ENCODE assay signal across 1 cellular context in the genomic region with DNA sequence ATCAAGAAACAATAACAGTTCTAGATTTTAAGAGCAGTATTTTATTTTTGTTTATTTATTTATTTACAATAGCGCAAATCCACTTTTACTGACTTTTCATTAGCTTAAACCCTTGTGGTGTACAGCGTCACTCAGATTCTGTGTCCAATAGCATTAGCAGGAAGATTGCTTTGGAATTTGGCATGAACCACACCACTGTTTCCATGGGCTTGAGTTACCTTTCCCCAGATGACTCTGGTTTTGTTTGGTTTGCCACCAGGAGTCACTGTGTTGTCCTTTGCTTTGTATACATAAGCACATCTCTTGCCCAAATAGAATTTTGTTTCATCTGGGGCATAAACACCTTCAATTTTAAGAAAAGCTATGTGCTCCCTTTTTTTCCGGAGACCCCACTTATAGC.
TF ChIP-seq lines count a peak whose summit lies in the region.

No MANE protein-coding gene starts in this region.

TF ChIP-seq in HepG2, 621 proteins besides CTCF, POLR2A, EP300 and RAD21:
- TF ChIP-seq REL (CRISPR knock-in tag; conservative IDR thresholded peaks at IDR 0.05): no peak
